In the genomic region with DNA sequence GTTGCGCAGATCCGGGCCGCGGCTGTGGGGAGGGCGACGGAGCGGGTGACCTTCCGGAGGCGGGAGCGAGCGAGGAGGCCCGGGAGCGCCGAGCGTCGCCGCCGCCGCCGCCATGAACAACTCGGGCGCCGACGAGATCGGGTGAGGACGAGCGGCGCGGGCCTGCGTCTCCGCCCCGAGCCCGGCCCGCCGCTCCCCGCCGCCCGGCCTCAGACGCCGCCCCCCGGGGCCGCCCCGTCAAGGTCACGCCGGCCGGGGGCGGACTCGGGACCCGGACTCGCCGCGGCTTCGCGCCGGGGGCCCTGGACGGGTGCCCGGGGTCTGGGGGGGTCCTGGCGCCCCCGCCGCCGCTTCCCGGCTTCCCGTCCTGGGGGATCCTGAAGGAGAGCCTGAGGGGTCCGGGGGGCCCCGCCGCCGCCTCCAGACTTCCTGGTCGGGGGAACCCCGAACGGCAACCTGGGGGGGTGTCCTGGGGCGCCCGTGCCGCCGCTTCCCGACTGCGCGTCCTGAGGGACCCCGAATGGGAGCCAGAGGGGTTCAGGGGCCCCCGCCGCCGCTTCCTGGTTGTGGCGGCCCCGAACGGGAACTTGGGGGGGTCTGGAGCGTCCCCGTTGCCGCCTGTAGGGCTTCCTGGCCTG, we compare ENCODE assay signal across 8 cellular contexts. TPM values are rescaled to one million over a fixed set of nuclear protein-coding genes. Genes with fewer than 3 reads are reported as not detected.
DNase-seq lines count a peak whose midpoint lies in the region; ATAC-seq and TF ChIP-seq lines count a peak whose summit lies in the region.

No MANE protein-coding gene starts in this region.

- no peaks in the 10 kb centered on the region for H3K9me3 Mint-ChIP-seq in activated T-helper 17 cell treated with anti-CD3 and anti-CD28 coated beads, Interleukin-2, amount 50 U/mL, for 72 hours

- no peak for TF ChIP-seq CTCF in AG04450 (IDR thresholded peaks at IDR 0.05; ENCODE audit: low read depth, low read length)

- peak overlapping the region; percentile 78 for H3K27ac ChIP-seq in AG04450 (ENCODE audit: low read depth, low read length)
- H3K27ac ChIP-seq in right cardiac atrium (ENCODE audit: low read length) = peak overlapping the region; percentile 90

- H3K27me3 Mint-ChIP-seq in activated T-helper 17 cell treated with anti-CD3 and anti-CD28 coated beads, Interleukin-2, amount 50 U/mL, for 72 hours = peaks cover 1% of the 10 kb centered on the region

- H3K9me3 ChIP-seq in AG04450 (ENCODE audit: control insufficient read depth, insufficient read depth, low read length) (peaks cover 3% of the 10 kb centered on the region; the same call in 1 of the 2 replicates), right cardiac atrium (ENCODE audit: control insufficient read depth, low read length) (no peaks in the 10 kb centered on the region)

- intact Hi-C loops in right cardiac atrium (cut with DNase I) = no loop called here

- POLR2A ChIA-PET in AG04450 (lab: Yijun Ruan, JAX) = interaction anchor here (1.0 kb wide), 1 partner anchor 139 kb away, joined by 6 read pairs; a partner anchor contains a TSS

- H3K4me1 Mint-ChIP-seq in activated T-helper 17 cell treated with anti-CD3 and anti-CD28 coated beads, Interleukin-2, amount 50 U/mL, for 72 hours = peaks cover 26% of the 10 kb centered on the region

- peak overlapping the region; percentile 95 for H3K4me3 Mint-ChIP-seq in activated T-helper 17 cell treated with anti-CD3 and anti-CD28 coated beads, Interleukin-2, amount 50 U/mL, for 72 hours

- no peaks in the 10 kb centered on the region for H3K27me3 ChIP-seq in AG04450 (ENCODE audit: control insufficient read depth, insufficient read depth, low read length)
- no peaks in the 10 kb centered on the region for H3K27me3 ChIP-seq in right cardiac atrium (ENCODE audit: control insufficient read depth, insufficient read depth)

- CTCF ChIA-PET in AG04450 (lab: Charles Lee) = no interaction called here

- ATAC-seq in GM19455 (IDR thresholded peaks at IDR 0.05; ENCODE audit: unreplicated experiment) (peak; percentile 32), right cardiac atrium (peak in 1 of 2 donors; percentile 0)
- peak; percentile 23 for ATAC-seq in activated T-helper 17 cell treated with anti-CD3 and anti-CD28 coated beads, Interleukin-2, amount 50 U/mL, for 72 hours (replicated peaks)

- no peak overlapping the region for H3K27ac Mint-ChIP-seq in activated T-helper 17 cell treated with anti-CD3 and anti-CD28 coated beads, Interleukin-2, amount 50 U/mL, for 72 hours

- H3K4me3 ChIP-seq in AG04450 (ENCODE audit: low read depth, low read length) (peak overlapping the region; percentile 75), right cardiac atrium (ENCODE audit: low read length) (peak overlapping the region; percentile 97)

- no peak for DNase-seq in AG04450 (ENCODE audit: low read depth, low spot score)
- DNase-seq in HK-2 (ENCODE audit: unreplicated experiment) = peak; percentile 35
- peak in 2 of 3 donors; percentile 80 to 83 for DNase-seq in right cardiac atrium
- DNase-seq in stimulated activated CD4-positive, alpha-beta T cell treated with anti-CD3 and anti-CD28 coated beads, Interleukin-1b, Interleukin-23, amount 100 ng/mL, for 48 hours = peak; percentile 22
- no peak for DNase-seq in 8988T
- no peak for DNase-seq in H4 (ENCODE audit: low spot score)

- H3K36me3 Mint-ChIP-seq in activated T-helper 17 cell treated with anti-CD3 and anti-CD28 coated beads, Interleukin-2, amount 50 U/mL, for 72 hours (ENCODE audit: low read depth) = peaks cover 39% of the 10 kb centered on the region

- H3K4me1 ChIP-seq in right cardiac atrium (ENCODE audit: control insufficient read depth, insufficient read depth, low read length) = peaks cover 17% of the 10 kb centered on the region

- under 1% methylated on average over 87 of the region's 87 CpGs for WGBS in right cardiac atrium

RNA-seq across cellular contexts. Expression of a gene that starts 0.4 kb away (rescaled TPM):
- polyA plus RNA-seq in AG04450 (2011; rRNA removed) = 45.8 and 52.8 TPM in 2 replicates
- polyA minus RNA-seq in AG04450 (2011; rRNA and poly(A)+ RNA removed) = 33.6 and 42.3 TPM in 2 replicates
- total RNA-seq in activated T-helper 17 cell treated with anti-CD3 and anti-CD28 coated beads, Interleukin-2, amount 50 U/mL, for 72 hours = 100 to 1,000 TPM; 161 to 271 TPM
- total RNA-seq in right cardiac atrium = 10 to 100 TPM; 78.7 to 92.1 (median 85.0) TPM
- polyA plus RNA-seq in right cardiac atrium = 65.3 TPM
- 47.6 and 59.4 TPM in 2 replicates for total RNA-seq in H4 (2014; rRNA removed; shearing (Covaris generic))

RNA-seq across cellular contexts. Expression of a gene that starts 6.4 kb away (rescaled TPM):
- 26.9 and 39.8 TPM in 2 replicates for polyA plus RNA-seq in AG04450 (2011; rRNA removed)
- 26.7 and 36.1 TPM in 2 replicates for polyA minus RNA-seq in AG04450 (2011; rRNA and poly(A)+ RNA removed)
- 10 to 100 TPM in 1 of 2 donors, 1 to 10 TPM in 1; 4.9 to 11.2 TPM for total RNA-seq in activated T-helper 17 cell treated with anti-CD3 and anti-CD28 coated beads, Interleukin-2, amount 50 U/mL, for 72 hours
- 10 to 100 TPM; 49.2 to 76.2 (median 66.4) TPM for total RNA-seq in right cardiac atrium
- polyA plus RNA-seq in right cardiac atrium = 124 TPM
- 15.5 and 18.9 TPM in 2 replicates for total RNA-seq in H4 (2014; rRNA removed; shearing (Covaris generic))

RNA-seq across cellular contexts. Expression of a gene that starts 24.1 kb away (rescaled TPM):
- 26.1 and 45.5 TPM in 2 replicates for polyA plus RNA-seq in AG04450 (2011; rRNA removed)
- polyA minus RNA-seq in AG04450 (2011; rRNA and poly(A)+ RNA removed) = 12.4 and 13.2 TPM in 2 replicates
- 10 to 100 TPM; 51.5 to 87.9 TPM for total RNA-seq in activated T-helper 17 cell treated with anti-CD3 and anti-CD28 coated beads, Interleukin-2, amount 50 U/mL, for 72 hours
- total RNA-seq in right cardiac atrium = 100 to 1,000 TPM; 209 to 294 (median 259) TPM
- polyA plus RNA-seq in right cardiac atrium = 437 TPM
- total RNA-seq in H4 (2014; rRNA removed; shearing (Covaris generic)) = 67.9 and 87.2 TPM in 2 replicates

RNA-seq across cellular contexts. Expression of a gene that starts 30.4 kb away (rescaled TPM):
- polyA plus RNA-seq in AG04450 (2011; rRNA removed) (596 and 980 TPM in 2 replicates), right cardiac atrium (1,857 TPM)
- 440 and 566 TPM in 2 replicates for polyA minus RNA-seq in AG04450 (2011; rRNA and poly(A)+ RNA removed)
- total RNA-seq in activated T-helper 17 cell treated with anti-CD3 and anti-CD28 coated beads, Interleukin-2, amount 50 U/mL, for 72 hours = 1,000 to 10,000 TPM; 1,611 to 1,688 TPM
- total RNA-seq in right cardiac atrium = 100 to 1,000 TPM; 635 to 772 (median 696) TPM
- total RNA-seq in H4 (2014; rRNA removed; shearing (Covaris generic)) = 1,025 and 1,178 TPM in 2 replicates

RNA-seq across cellular contexts. Expression of a gene that starts 42.1 kb away (rescaled TPM):
- polyA plus RNA-seq in AG04450 (2011; rRNA removed) (0.09 and 0.17 TPM in 2 replicates), right cardiac atrium (0.61 TPM)
- polyA minus RNA-seq in AG04450 (2011; rRNA and poly(A)+ RNA removed) = 0.30 and 0.41 TPM in 2 replicates
- total RNA-seq in activated T-helper 17 cell treated with anti-CD3 and anti-CD28 coated beads, Interleukin-2, amount 50 U/mL, for 72 hours = under 1 TPM; 0.04 to 0.21 TPM
- under 1 TPM; 0.45 to 0.88 (median 0.68) TPM for total RNA-seq in right cardiac atrium
- 0.02 and 1.5 TPM in 2 replicates for total RNA-seq in H4 (2014; rRNA removed; shearing (Covaris generic))

Comparison
In these comparisons a context has a peak if more than half of its experiments do, and no peak if none do; other contexts are left out.
1. DNase-seq: peak in HK-2 (single experiment), right cardiac atrium (2 of 3) and stimulated activated CD4-positive, alpha-beta T cell treated with anti-CD3 and anti-CD28 coated beads, Interleukin-1b, Interleukin-23, amount 100 ng/mL, for 48 hours (single experiment); none in AG04450 (single experiment), 8988T (single experiment) and H4 (single experiment).